ENCODE assay signal across 14 cellular contexts in the genomic region with DNA sequence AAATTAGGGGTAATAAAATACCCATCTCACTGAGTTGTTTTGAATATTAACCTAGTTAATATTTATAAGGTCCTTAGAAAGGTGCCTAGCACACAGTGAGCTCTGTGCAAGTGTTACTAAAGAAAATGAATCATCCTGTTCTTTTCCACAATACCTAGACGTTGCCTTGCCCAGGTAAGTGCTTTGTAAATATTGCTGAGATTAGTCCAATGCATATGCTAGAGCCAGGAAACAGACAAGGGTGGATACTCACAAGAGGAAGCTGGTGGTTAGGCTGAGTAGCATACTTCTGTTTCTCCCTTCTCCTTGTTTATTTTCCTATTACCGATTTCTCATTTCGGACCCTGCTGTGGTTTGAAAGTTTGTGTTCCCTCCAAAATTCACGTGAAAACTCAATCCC. TPM values are rescaled to one million over a fixed set of nuclear protein-coding genes. Genes with fewer than 3 reads are reported as not detected.
DNase-seq lines count a peak whose midpoint lies in the region; ATAC-seq and TF ChIP-seq lines count a peak whose summit lies in the region.
"Had no signal": no experiment of that assay in that cellular context is flagged by ENCODE, and none has a peak within 500 bp of the region (broad histone marks: within the 10 kb centered on the region; RNA-seq: fewer than 3 reads in every experiment).

No MANE protein-coding gene starts in this region.

- no peak overlapping the region for H3K4me3 ChIP-seq in lower lobe of right lung
- H3K4me3 ChIP-seq in gastroesophageal sphincter, result no peak overlapping the region

- intact Hi-C loops in lower lobe of right lung (cut with DNase I), result no loop called here

- no peaks in the 10 kb centered on the region for H3K9me3 ChIP-seq in lower lobe of right lung
- H3K9me3 ChIP-seq in gastroesophageal sphincter, result no peaks in the 10 kb centered on the region

- TF ChIP-seq CTCF in lower lobe of right lung (IDR thresholded peaks at IDR 0.05) (no peak), gastroesophageal sphincter (IDR thresholded peaks at IDR 0.05) (no peak)

- 57 to 73% methylated on average over 3 to 4 of the region's 4 CpGs for WGBS in gastroesophageal sphincter (ENCODE audit: low coverage in 1 of 2), 2 donors

- ATAC-seq in lower lobe of right lung (peak; percentile 85 to 89), HG03175 (IDR thresholded peaks at IDR 0.05; ENCODE audit: unreplicated experiment) (no peak), gastroesophageal sphincter (no peak)

- H3K4me1 ChIP-seq in lower lobe of right lung (peaks cover 74% of the 10 kb centered on the region), gastroesophageal sphincter (peaks cover 0 to 35% (median 0%) of the 10 kb centered on the region in 3 donors)

- H3K27me3 ChIP-seq in lower lobe of right lung (ENCODE audit: low read depth), result no peaks in the 10 kb centered on the region
- H3K27me3 ChIP-seq in gastroesophageal sphincter, result peaks cover 13% of the 10 kb centered on the region

- DNase-seq in DMS153 (lab: John Stamatoyannopoulos, UW), result peak; percentile 81
- peak; percentile 84 for DNase-seq in NCI-H2029 treated with DMSO at 0.1 percent for 48 hours (lab: John Stamatoyannopoulos, UW)
- DNase-seq in SKM-1 treated with dmso at 0.1 percent for 144 hours (lab: John Stamatoyannopoulos, UW; ENCODE audit: unreplicated experiment), result peak; percentile 50
- DNase-seq in lower lobe of right lung, result no peak
- no peak for DNase-seq in activated CD4-positive, alpha-beta T cell treated with anti-CD3 and anti-CD28 coated beads, Interleukin-2, amount 50 U/mL, for 4 hours
- DNase-seq in SHP77 treated with DMSO at 0.1 percent for 48 hours (lab: John Stamatoyannopoulos, UW), result no peak
- DNase-seq: GDM1, hippocampal formation, KG1, NCI-H524 treated with DMSO at 0.1 percent for 48 hours had no signal

- H3K27ac ChIP-seq in lower lobe of right lung (peak overlapping the region; percentile 73), gastroesophageal sphincter (no peak overlapping the region)

- TF ChIP-seq EP300 in gastroesophageal sphincter (IDR thresholded peaks at IDR 0.05), result no peak

- H3K36me3 ChIP-seq in lower lobe of right lung (no peaks in the 10 kb centered on the region), gastroesophageal sphincter (no peaks in the 10 kb centered on the region)

- TF ChIP-seq POLR2A in gastroesophageal sphincter (IDR thresholded peaks at IDR 0.05), result no peak

RNA-seq across cellular contexts. Expression of a gene that starts 58.1 kb away (rescaled TPM):
- total RNA-seq in lower lobe of right lung, result 0.41 TPM
- 1 to 10 TPM in 1 of 4 donors, not detected in 3; 2.1 TPM for total RNA-seq in gastroesophageal sphincter
- total RNA-seq: B cell, osteocyte had no signal

Comparison
In these comparisons a context has a peak if more than half of its experiments do, and no peak if none do; other contexts are left out.
1. DNase-seq: peak in DMS153 (single experiment), NCI-H2029 treated with DMSO at 0.1 percent for 48 hours (single experiment) and SKM-1 treated with dmso at 0.1 percent for 144 hours (single experiment); none in lower lobe of right lung (single experiment), activated CD4-positive, alpha-beta T cell treated with anti-CD3 and anti-CD28 coated beads, Interleukin-2, amount 50 U/mL, for 4 hours (0 of 2) and SHP77 treated with DMSO at 0.1 percent for 48 hours (single experiment).
2. ATAC-seq: peak in lower lobe of right lung (2 of 2); none in HG03175 (single experiment) and gastroesophageal sphincter (single experiment).